8 cellular contexts compared by ENCODE assay signal in genomic region chr9:128724744-128725211, GRCh38. TPM values are rescaled to one million over a fixed set of nuclear protein-coding genes. Genes with fewer than 3 reads are reported as not detected.
DNase-seq lines count a peak whose midpoint lies in the region; ATAC-seq and TF ChIP-seq lines count a peak whose summit lies in the region.

No MANE protein-coding gene starts in this region.

- peak overlapping the region; percentile 76 for H3K4me3 ChIP-seq in astrocyte of the cerebellum (ENCODE audit: low read depth, low read length)

- in situ Hi-C loops in KBM-7 (cut with MboI; ENCODE audit: low pct_unique_long_range_greater_than_20kb, low sequenced_read_pairs) (no loop called here), SK-MEL-5 (cut with HindIII; ENCODE audit: low pct_unique_long_range_greater_than_20kb, low sequenced_read_pairs) (no loop called here), astrocyte of the cerebellum (cut with HindIII; ENCODE audit: low sequenced_read_pairs) (no loop called here)

- ATAC-seq in left ventricle myocardium superior (peak; percentile 66), GM18909 (IDR thresholded peaks at IDR 0.05; ENCODE audit: poor library complexity, unreplicated experiment) (no peak)

- DNase-seq in activated CD4-positive, alpha-beta T cell treated with anti-CD3 and anti-CD28 coated beads for 24 hours (ENCODE audit: low read depth in 2 of 2): peak; percentile 23 to 36
- DNase-seq in activated CD4-positive, alpha-beta T cell treated with anti-CD3 and anti-CD28 coated beads for 1 hour: no peak
- peak; percentile 95 for DNase-seq in KBM-7
- peak; percentile 79 for DNase-seq in SK-MEL-5 (ENCODE audit: low read depth, low spot score)
- no peak for DNase-seq in astrocyte of the cerebellum (ENCODE audit: low read depth)
- peak; percentile 81 for DNase-seq in left ventricle myocardium superior
- peak; percentile 18 for DNase-seq in pons (ENCODE audit: low spot score)

- no peak for TF ChIP-seq CTCF in astrocyte of the cerebellum (IDR thresholded peaks at IDR 0.05; ENCODE audit: low read depth, low read length, missing control alignments)

- intact Hi-C loops in left ventricle myocardium superior (cut with micrococcal nuclease): no loop called here

RNA-seq across cellular contexts. Expression of gene ZDHHC12, which starts 0.9 kb away (rescaled TPM):
- total RNA-seq in SK-MEL-5 (2014; rRNA removed; shearing (Covaris generic)): 65.2 and 74.1 TPM in 2 replicates
- polyA plus RNA-seq in SK-MEL-5 (2015; cell fraction: cytosol; rRNA removed): 198 and 206 TPM in 2 replicates
- polyA plus RNA-seq in SK-MEL-5 (2015; cell fraction: nucleus; rRNA removed): 25.3 and 26.0 TPM in 2 replicates
- total RNA-seq in left ventricle myocardium superior: 5.7 TPM

RNA-seq across cellular contexts. Expression of gene PKN3, which starts 22.5 kb away (rescaled TPM):
- 3.2 and 4.4 TPM in 2 replicates for total RNA-seq in SK-MEL-5 (2014; rRNA removed; shearing (Covaris generic))
- 6.3 and 8.1 TPM in 2 replicates for polyA plus RNA-seq in SK-MEL-5 (2015; cell fraction: cytosol; rRNA removed)
- 12.9 and 18.8 TPM in 2 replicates for polyA plus RNA-seq in SK-MEL-5 (2015; cell fraction: nucleus; rRNA removed)
- 5.9 TPM for total RNA-seq in left ventricle myocardium superior

RNA-seq across cellular contexts. Expression of gene SET, which starts 35.8 kb away (rescaled TPM):
- total RNA-seq in SK-MEL-5 (2014; rRNA removed; shearing (Covaris generic)): 797 and 827 TPM in 2 replicates
- polyA plus RNA-seq in SK-MEL-5 (2015; cell fraction: cytosol; rRNA removed): 241 and 316 TPM in 2 replicates
- polyA plus RNA-seq in SK-MEL-5 (2015; cell fraction: nucleus; rRNA removed): 291 and 422 TPM in 2 replicates
- total RNA-seq in left ventricle myocardium superior: 201 TPM

RNA-seq across cellular contexts. Expression of gene ZER1, which starts 46.9 kb away (rescaled TPM):
- total RNA-seq in SK-MEL-5 (2014; rRNA removed; shearing (Covaris generic)): 14.3 and 14.4 TPM in 2 replicates
- polyA plus RNA-seq in SK-MEL-5 (2015; cell fraction: cytosol; rRNA removed): 36.8 and 50.3 TPM in 2 replicates
- polyA plus RNA-seq in SK-MEL-5 (2015; cell fraction: nucleus; rRNA removed): 16.7 and 30.4 TPM in 2 replicates
- 58.5 TPM for total RNA-seq in left ventricle myocardium superior

Comparison
In these comparisons a context has a peak if more than half of its experiments do, and no peak if none do; other contexts are left out.
1. DNase-seq: peak in activated CD4-positive, alpha-beta T cell treated with anti-CD3 and anti-CD28 coated beads for 24 hours (2 of 2), KBM-7 (single experiment), SK-MEL-5 (single experiment), left ventricle myocardium superior (single experiment) and pons (single experiment); none in activated CD4-positive, alpha-beta T cell treated with anti-CD3 and anti-CD28 coated beads for 1 hour (single experiment) and astrocyte of the cerebellum (single experiment).